ENCODE assay signal across 32 cellular contexts in genomic region chr16:87524407-87524806, GRCh38.
"Had no signal": no experiment of that assay in that cellular context is flagged by ENCODE, and none has a peak within 500 bp of the region (broad histone marks: within the 10 kb centered on the region; RNA-seq: fewer than 3 reads in every experiment).

No MANE protein-coding gene starts in this region.

- ATAC-seq: naive thymus-derived CD8-positive, alpha-beta T cell; natural killer cell treated with Interleukin-12 subunit alpha and Interleukin-12 subunit beta and Interleukin-15 and Interleukin-18, amount 100 ng/mL, for 72 hours; psoas muscle; right cardiac atrium; sciatic nerve; stimulated activated memory B cell treated with anti-CD40 and anti-IgM and Interleukin-4, amounts not matched to agents 10 μg/mL and 1 μg/mL and 100 μg/mL, for 72 hours; stimulated activated naive CD8-positive, alpha-beta T cell treated with anti-CD3 and anti-CD28 coated beads, Interleukin-15, amount 100 ng/mL, for 72 hours; stimulated activated naive CD8-positive, alpha-beta T cell treated with anti-CD3 and anti-CD28 coated beads, Interleukin-15, Interleukin-2, amounts not matched to agents 100 U/mL and 50 U/mL, for 24 hours; upper lobe of right lung had no signal

- H3K79me2 ChIP-seq: parathyroid adenoma had no signal

- H3K27ac Mint-ChIP-seq: naive thymus-derived CD8-positive, alpha-beta T cell; natural killer cell treated with Interleukin-12 subunit alpha and Interleukin-12 subunit beta and Interleukin-15 and Interleukin-18, amount 100 ng/mL, for 72 hours; nephron progenitor cell; neural progenitor cell; progenitor cell of endocrine pancreas; stimulated activated memory B cell treated with anti-CD40 and anti-IgM and Interleukin-4, amounts not matched to agents 10 μg/mL and 1 μg/mL and 100 μg/mL, for 72 hours; stimulated activated naive CD8-positive, alpha-beta T cell treated with anti-CD3 and anti-CD28 coated beads, Interleukin-15, amount 100 ng/mL, for 72 hours; type B pancreatic cell had no signal

- DNase-seq: naive thymus-derived CD8-positive, alpha-beta T cell; nephron progenitor cell; occipital lobe; ovary; posterior cingulate gyrus; psoas muscle; right cardiac atrium; spleen; stimulated activated CD4-positive, alpha-beta T cell treated with anti-CD3 and anti-CD28 coated beads, Interleukin-12 subunit alpha, Interleukin-12 subunit beta, amount 100 ng/mL, for 4 hours; stimulated activated CD4-positive, alpha-beta T cell treated with anti-CD3 and anti-CD28 coated beads, Interleukin-1b, Interleukin-23, amount 100 ng/mL, for 48 hours; stimulated activated CD4-positive, alpha-beta T cell treated with anti-CD3 and anti-CD28 coated beads, Interleukin-4, amount 100 ng/mL, for 1 hour; stimulated activated CD4-positive, alpha-beta T cell treated with anti-CD3 and anti-CD28 coated beads, Interleukin-4, amount 100 ng/mL, for 4 hours; stimulated activated CD8-positive, alpha-beta memory T cell treated with anti-CD3 and anti-CD28 coated beads, Interleukin-4, amount 100 ng/mL, for 48 hours; stimulated activated naive CD4-positive, alpha-beta T cell; stimulated activated naive CD8-positive, alpha-beta T cell treated with anti-CD3 and anti-CD28 coated beads, Interleukin-15, amount 100 ng/mL, for 72 hours; stimulated activated naive CD8-positive, alpha-beta T cell treated with anti-CD3 and anti-CD28 coated beads, Interleukin-15, Interleukin-2, amounts not matched to agents 100 U/mL and 50 U/mL, for 24 hours; substantia nigra; testis; tibial artery; transverse colon; upper lobe of right lung; uterus had no signal

- H3K4me3 Mint-ChIP-seq: naive thymus-derived CD8-positive, alpha-beta T cell; natural killer cell treated with Interleukin-12 subunit alpha and Interleukin-12 subunit beta and Interleukin-15 and Interleukin-18, amount 100 ng/mL, for 72 hours; nephron progenitor cell; neural progenitor cell; stimulated activated memory B cell treated with anti-CD40 and anti-IgM and Interleukin-4, amounts not matched to agents 10 μg/mL and 1 μg/mL and 100 μg/mL, for 72 hours; stimulated activated naive CD8-positive, alpha-beta T cell treated with anti-CD3 and anti-CD28 coated beads, Interleukin-15, amount 100 ng/mL, for 72 hours; type B pancreatic cell had no signal

- H3K27me3 ChIP-seq: neural progenitor cell, ovary, suprapubic skin, testis, tibial artery, upper lobe of right lung, uterus had no signal

- H3K4me1 Mint-ChIP-seq: naive thymus-derived CD8-positive, alpha-beta T cell; stimulated activated memory B cell treated with anti-CD40 and anti-IgM and Interleukin-4, amounts not matched to agents 10 μg/mL and 1 μg/mL and 100 μg/mL, for 72 hours; stimulated activated naive CD8-positive, alpha-beta T cell treated with anti-CD3 and anti-CD28 coated beads, Interleukin-15, amount 100 ng/mL, for 72 hours had no signal

- H3K4me3 ChIP-seq: neural progenitor cell, ovary, psoas muscle, skin epidermis, smooth muscle cell, spleen, suprapubic skin, testis, tibial artery, transverse colon, upper lobe of right lung, uterus had no signal

- H3K36me3 ChIP-seq: neural progenitor cell, ovary, spleen, suprapubic skin, tibial artery, transverse colon, upper lobe of right lung, uterus had no signal

- H3K36me3 Mint-ChIP-seq: neural progenitor cell; stimulated activated memory B cell treated with anti-CD40 and anti-IgM and Interleukin-4, amounts not matched to agents 10 μg/mL and 1 μg/mL and 100 μg/mL, for 72 hours; type B pancreatic cell had no signal

- H3K4me1 ChIP-seq: neural progenitor cell, parathyroid adenoma, psoas muscle, spleen, suprapubic skin, testis, transverse colon, upper lobe of right lung, uterus had no signal

- H3K9ac ChIP-seq: neural progenitor cell, parathyroid adenoma had no signal

- H2AFZ ChIP-seq: neural progenitor cell, parathyroid adenoma had no signal

- H3K27ac ChIP-seq: neural progenitor cell, ovary, parathyroid adenoma, psoas muscle, skin epidermis, spleen, suprapubic skin, testis, tibial artery, transverse colon, upper lobe of right lung, uterus had no signal

- H3K4me2 ChIP-seq: neural progenitor cell, smooth muscle cell had no signal

- H3K9me3 ChIP-seq: ovary, suprapubic skin, testis, upper lobe of right lung had no signal
